In genomic region chr11:112555491-112556364, GRCh38 we compare ENCODE assay signal across 8 cellular contexts.
DNase-seq lines count a peak whose midpoint lies in the region; ATAC-seq and TF ChIP-seq lines count a peak whose summit lies in the region.

No MANE protein-coding gene starts in this region.

- H3K27ac Mint-ChIP-seq in naive B cell: no peak overlapping the region
- no peak overlapping the region for H3K27ac Mint-ChIP-seq in stimulated activated memory B cell treated with anti-CD40 and anti-IgM and Interleukin-4, amounts not matched to agents 10 μg/mL and 1 μg/mL and 100 μg/mL, for 72 hours

- no peaks in the 10 kb centered on the region for H3K4me1 Mint-ChIP-seq in naive B cell
- no peaks in the 10 kb centered on the region for H3K4me1 Mint-ChIP-seq in stimulated activated memory B cell treated with anti-CD40 and anti-IgM and Interleukin-4, amounts not matched to agents 10 μg/mL and 1 μg/mL and 100 μg/mL, for 72 hours

- H3K9me3 Mint-ChIP-seq in naive B cell: no peaks in the 10 kb centered on the region
- no peaks in the 10 kb centered on the region for H3K9me3 Mint-ChIP-seq in stimulated activated memory B cell treated with anti-CD40 and anti-IgM and Interleukin-4, amounts not matched to agents 10 μg/mL and 1 μg/mL and 100 μg/mL, for 72 hours

- peaks cover 9 to 18% (median 11%) of the 10 kb centered on the region in 3 donors for H3K27me3 Mint-ChIP-seq in naive B cell
- H3K27me3 Mint-ChIP-seq in stimulated activated memory B cell treated with anti-CD40 and anti-IgM and Interleukin-4, amounts not matched to agents 10 μg/mL and 1 μg/mL and 100 μg/mL, for 72 hours: peaks cover 11% of the 10 kb centered on the region

- DNase-seq in activated gamma-delta T cell treated with Interleukin-2 at 50 U/mL for 16 hours (peak; percentile 53), activated gamma-delta T cell (lab: John Stamatoyannopoulos, UW) (no peak), NCI-H460 (ENCODE audit: extremely low read depth, low read depth) (peak; percentile 8), epithelial cell of esophagus (ENCODE audit: low read depth) (peak; percentile 38), naive B cell (peak; percentile 35)
- DNase-seq in activated CD8-positive, alpha-beta memory T cell treated with anti-CD3 and anti-CD28 coated beads for 48 hours (ENCODE audit: low read depth in 2 of 3, low spot score in 2 of 3): peak; percentile 24 to 60 (median 47)

- H3K4me3 Mint-ChIP-seq in naive B cell: no peak overlapping the region
- no peak overlapping the region for H3K4me3 Mint-ChIP-seq in stimulated activated memory B cell treated with anti-CD40 and anti-IgM and Interleukin-4, amounts not matched to agents 10 μg/mL and 1 μg/mL and 100 μg/mL, for 72 hours

- no peak overlapping the region for H3K4me3 ChIP-seq in epithelial cell of esophagus (ENCODE audit: low read length)

- no peak for TF ChIP-seq POLR2A in GM18505 (IDR thresholded peaks at IDR 0.05; ENCODE audit: borderline replicate concordance, extremely low read depth, insufficient read depth, insufficient read length)

- TF ChIP-seq CTCF in epithelial cell of esophagus (IDR thresholded peaks at IDR 0.05; ENCODE audit: insufficient read depth, low read depth, low read length, missing control alignments): peak; percentile 48

- no peaks in the 10 kb centered on the region for H3K36me3 Mint-ChIP-seq in naive B cell
- no peaks in the 10 kb centered on the region for H3K36me3 Mint-ChIP-seq in stimulated activated memory B cell treated with anti-CD40 and anti-IgM and Interleukin-4, amounts not matched to agents 10 μg/mL and 1 μg/mL and 100 μg/mL, for 72 hours

- ATAC-seq in naive B cell (ENCODE audit: low read depth in 2 of 2): peak in 1 of 2 donors; percentile 52
- ATAC-seq in stimulated activated memory B cell treated with anti-CD40 and anti-IgM and Interleukin-4, amounts not matched to agents 10 μg/mL and 1 μg/mL and 100 μg/mL, for 72 hours: peak; percentile 56
- ATAC-seq in GM18505 (IDR thresholded peaks at IDR 0.05; ENCODE audit: unreplicated experiment): no peak
